Comparison of ENCODE assay signal across 26 cellular contexts in the genomic region with DNA sequence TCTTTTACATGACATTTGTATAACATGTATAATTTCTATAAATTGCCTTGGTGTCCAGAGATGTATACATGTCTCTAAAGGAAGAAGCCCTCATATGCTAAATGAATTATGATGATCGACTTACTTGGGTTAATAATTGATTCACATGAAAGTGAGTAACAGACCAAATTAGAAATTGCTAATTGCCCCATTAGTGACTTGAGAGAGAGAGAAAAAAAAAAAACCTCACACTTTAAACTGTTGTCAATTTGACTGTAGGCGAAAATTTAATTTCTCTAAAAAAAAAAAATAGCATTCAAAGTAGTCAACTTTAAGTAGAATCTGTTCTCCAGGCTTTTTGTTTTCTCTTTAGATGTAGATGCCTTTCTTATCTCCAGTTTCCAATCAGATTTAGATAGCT.
"Had no signal": no experiment of that assay in that cellular context is flagged by ENCODE, and none has a peak within 500 bp of the region (broad histone marks: within the 10 kb centered on the region; RNA-seq: fewer than 3 reads in every experiment).

No MANE protein-coding gene starts in this region.

- H3K4me1 ChIP-seq: esophagus muscularis mucosa, esophagus squamous epithelium, foreskin keratinocyte, gastrocnemius medialis, gastroesophageal sphincter, heart left ventricle, heart right ventricle had no signal

- H3K27ac ChIP-seq: coronary artery, dorsolateral prefrontal cortex, epithelial cell of prostate, esophagus muscularis mucosa, esophagus squamous epithelium, foreskin keratinocyte, gastrocnemius medialis, gastroesophageal sphincter, heart left ventricle, heart right ventricle had no signal

- H3K27me3 ChIP-seq: foreskin keratinocyte, gastrocnemius medialis had no signal

- FAIRE-seq: endometrium, endothelial cell of umbilical vein, frontal cortex had no signal

- DNase-seq: cortex of kidney; dermis blood vessel endothelial cell; dorsolateral prefrontal cortex; effector CD4-positive, alpha-beta T cell; effector CD8-positive, alpha-beta T cell; effector memory CD4-positive, alpha-beta T cell; effector memory CD8-positive, alpha-beta T cell; endodermal cell; erythroblast; esophagus squamous epithelium; foreskin fibroblast; foreskin keratinocyte; foreskin melanocyte; gastrocnemius medialis; glutamatergic neuron; head of caudate nucleus; heart left ventricle; heart right ventricle had no signal

- H3K4me3 ChIP-seq: coronary artery, dorsolateral prefrontal cortex, esophagus muscularis mucosa, esophagus squamous epithelium, gastrocnemius medialis, gastroesophageal sphincter, heart left ventricle, heart right ventricle had no signal

- H3K36me3 ChIP-seq: esophagus muscularis mucosa, esophagus squamous epithelium, gastrocnemius medialis, gastroesophageal sphincter, heart left ventricle, heart right ventricle had no signal

- H3K9me3 ChIP-seq: esophagus muscularis mucosa, esophagus squamous epithelium, gastrocnemius medialis, gastroesophageal sphincter, heart left ventricle, heart right ventricle had no signal

- ATAC-seq: effector memory CD8-positive, alpha-beta T cell; esophagus mucosa; foreskin keratinocyte; gastrocnemius medialis; gastroesophageal sphincter; heart left ventricle; heart right ventricle had no signal
